Comparison of ENCODE assay signal across 24 cellular contexts in the genomic region with DNA sequence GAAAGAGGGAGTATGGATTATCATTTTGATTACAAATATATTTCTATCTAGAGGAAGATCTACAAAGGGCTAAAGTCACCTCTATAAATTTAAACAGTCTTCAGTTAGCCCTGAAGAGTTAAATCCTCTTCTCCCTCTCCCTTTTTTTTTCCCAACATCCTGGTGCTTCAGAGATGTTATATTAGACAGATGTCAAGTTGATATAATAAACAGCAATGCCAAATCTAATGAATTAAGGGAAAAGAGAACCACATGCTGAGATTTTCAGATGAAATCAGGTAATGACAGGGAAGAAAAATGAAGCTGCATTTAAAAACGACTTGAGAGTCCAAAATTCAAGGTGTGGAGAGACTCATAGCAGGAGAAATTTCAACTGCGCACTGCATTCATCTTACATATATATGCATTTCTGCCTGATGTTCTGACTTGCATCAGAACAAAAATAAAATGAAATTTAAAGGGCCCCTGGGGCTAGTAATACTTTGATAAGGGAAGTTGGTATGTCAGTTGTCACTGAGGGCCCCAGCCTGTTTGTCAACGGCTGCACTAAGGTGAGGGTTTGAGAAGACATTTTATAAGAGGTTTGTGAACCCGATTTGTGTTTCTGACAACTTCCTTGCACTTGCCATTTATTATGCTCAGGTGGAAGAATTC.
"Had no signal": no experiment of that assay in that cellular context is flagged by ENCODE, and none has a peak within 500 bp of the region (broad histone marks: within the 10 kb centered on the region; RNA-seq: fewer than 3 reads in every experiment).

No MANE protein-coding gene starts in this region.

- H3K27ac ChIP-seq: brain microvascular endothelial cell, KMS-11, SJCRH30 had no signal

- H3K4me3 Mint-ChIP-seq: activated CD4-positive, alpha-beta memory T cell treated with anti-CD3 and anti-CD28 coated beads, Interleukin-2, amount 10 ng/mL, durations not matched to agents 7 days and 5 days; activated CD4-positive, alpha-beta T cell treated with anti-CD3 and anti-CD28 coated beads, Interleukin-2, amount 10 ng/mL, durations not matched to agents 7 days and 5 days; activated naive CD4-positive, alpha-beta T cell treated with anti-CD3 and anti-CD28 coated beads, Interleukin-2, amount 10 ng/mL, durations not matched to agents 7 days and 5 days; activated naive CD8-positive, alpha-beta T cell treated with anti-CD3 and anti-CD28 coated beads for 36 hours; activated T-cell treated with anti-CD3 and anti-CD28 coated beads, Interleukin-2, amount 50 U/mL, for 72 hours; T-cell had no signal

- H3K36me3 ChIP-seq: brain microvascular endothelial cell, SJCRH30 had no signal

- H3K27ac Mint-ChIP-seq: activated CD4-positive, alpha-beta memory T cell treated with anti-CD3 and anti-CD28 coated beads, Interleukin-2, amount 10 ng/mL, durations not matched to agents 7 days and 5 days; activated CD4-positive, alpha-beta T cell treated with anti-CD3 and anti-CD28 coated beads, Interleukin-2, amount 10 ng/mL, durations not matched to agents 7 days and 5 days; activated naive CD4-positive, alpha-beta T cell treated with anti-CD3 and anti-CD28 coated beads, Interleukin-2, amount 10 ng/mL, durations not matched to agents 7 days and 5 days; activated naive CD8-positive, alpha-beta T cell treated with anti-CD3 and anti-CD28 coated beads for 36 hours; activated T-cell treated with anti-CD3 and anti-CD28 coated beads, Interleukin-2, amount 50 U/mL, for 72 hours; activated T-helper 2 cell treated with anti-CD3 and anti-CD28 coated beads, Interferon-gamma antibody, Interleukin-2, Interleukin-4, amounts not matched to agents 10 μg/mL and 5 μg/mL and 100 μg/mL, durations not matched to agents 14 hours and 24 hours and 36 hours; T-cell had no signal

- H3K9me3 ChIP-seq: SJCRH30 had no signal

- H3K4me2 ChIP-seq: KMS-11 had no signal

- H3K9ac ChIP-seq: KMS-11 had no signal

- H3K4me3 ChIP-seq: SJCRH30 had no signal

- H3K9me3 Mint-ChIP-seq: activated CD4-positive, alpha-beta memory T cell treated with anti-CD3 and anti-CD28 coated beads, Interleukin-2, amount 10 ng/mL, durations not matched to agents 7 days and 5 days; activated CD4-positive, alpha-beta T cell treated with anti-CD3 and anti-CD28 coated beads, Interleukin-2, amount 10 ng/mL, durations not matched to agents 7 days and 5 days; activated naive CD4-positive, alpha-beta T cell treated with anti-CD3 and anti-CD28 coated beads, Interleukin-2, amount 10 ng/mL, durations not matched to agents 7 days and 5 days; activated naive CD8-positive, alpha-beta T cell treated with anti-CD3 and anti-CD28 coated beads for 36 hours; activated T-cell treated with anti-CD3 and anti-CD28 coated beads, Interleukin-2, amount 50 U/mL, for 72 hours; activated T-helper 2 cell treated with anti-CD3 and anti-CD28 coated beads, Interferon-gamma antibody, Interleukin-2, Interleukin-4, amounts not matched to agents 10 μg/mL and 5 μg/mL and 100 μg/mL, durations not matched to agents 14 hours and 24 hours and 36 hours; T-cell had no signal

- H3K36me3 Mint-ChIP-seq: activated naive CD4-positive, alpha-beta T cell treated with anti-CD3 and anti-CD28 coated beads, Interleukin-2, amount 10 ng/mL, durations not matched to agents 7 days and 5 days; activated naive CD8-positive, alpha-beta T cell treated with anti-CD3 and anti-CD28 coated beads for 36 hours; T-cell had no signal

- H3K4me1 Mint-ChIP-seq: activated CD4-positive, alpha-beta memory T cell treated with anti-CD3 and anti-CD28 coated beads, Interleukin-2, amount 10 ng/mL, durations not matched to agents 7 days and 5 days; activated CD4-positive, alpha-beta T cell treated with anti-CD3 and anti-CD28 coated beads, Interleukin-2, amount 10 ng/mL, durations not matched to agents 7 days and 5 days; activated naive CD4-positive, alpha-beta T cell treated with anti-CD3 and anti-CD28 coated beads, Interleukin-2, amount 10 ng/mL, durations not matched to agents 7 days and 5 days; activated naive CD8-positive, alpha-beta T cell treated with anti-CD3 and anti-CD28 coated beads for 36 hours had no signal

- DNase-seq: activated CD4-positive, alpha-beta memory T cell treated with anti-CD3 and anti-CD28 coated beads, Interleukin-2, amount 10 ng/mL, durations not matched to agents 7 days and 5 days; activated CD4-positive, alpha-beta T cell treated with anti-CD3 and anti-CD28 coated beads, Interleukin-2, amount 10 ng/mL, durations not matched to agents 7 days and 5 days; activated CD4-positive, CD25-positive, alpha-beta regulatory T cell; activated gamma-delta T cell treated with Interleukin-2 at 50 U/mL for 16 hours; activated naive CD4-positive, alpha-beta T cell treated with anti-CD3 and anti-CD28 coated beads, Interleukin-2, amount 10 ng/mL, durations not matched to agents 7 days and 5 days; activated naive CD8-positive, alpha-beta T cell treated with anti-CD3 and anti-CD28 coated beads for 36 hours; activated T-cell treated with anti-CD3 and anti-CD28 coated beads for 4 hours; activated T-cell treated with anti-CD3 and anti-CD28 coated beads, Interleukin-2, amount 50 U/mL, for 72 hours; brain microvascular endothelial cell; cerebellar nuclear complex; MM.1S; NCI-H1105 treated with DMSO at 0.1 percent for 48 hours; NCI-H1436 treated with DMSO at 0.1 percent for 48 hours; NCI-H187; NCI-H2081; NCI-H510A treated with DMSO at 0.1 percent for 48 hours; NCI-H69; NK-92 treated with Interleukin-12 subunit alpha and Interleukin-12 subunit beta, amount 100 ng/mL, for 24 hours; SJCRH30; T-cell; T-helper 2 cell; T1000 had no signal

- ATAC-seq: activated T-cell treated with anti-CD3 and anti-CD28 coated beads, Interleukin-2, amount 50 U/mL, for 72 hours; T-cell had no signal
